Comparison of ENCODE assay signal across 32 cellular contexts in genomic region chr5:98723061-98723460, GRCh38.
"Had no signal": no experiment of that assay in that cellular context is flagged by ENCODE, and none has a peak within 500 bp of the region (broad histone marks: within the 10 kb centered on the region; RNA-seq: fewer than 3 reads in every experiment).

No MANE protein-coding gene starts in this region.

- H3K36me3 ChIP-seq: neural progenitor cell, ovary, right lobe of liver, sigmoid colon, spleen, suprapubic skin, tibial artery, transverse colon, upper lobe of right lung, uterus had no signal

- H3K36me3 Mint-ChIP-seq: natural killer cell; stimulated activated memory B cell treated with anti-CD40 and anti-IgM and Interleukin-4, amounts not matched to agents 10 μg/mL and 1 μg/mL and 100 μg/mL, for 72 hours had no signal

- H3K4me1 Mint-ChIP-seq: natural killer cell; nephron; stimulated activated memory B cell treated with anti-CD40 and anti-IgM and Interleukin-4, amounts not matched to agents 10 μg/mL and 1 μg/mL and 100 μg/mL, for 72 hours; stimulated activated naive CD8-positive, alpha-beta T cell treated with anti-CD3 and anti-CD28 coated beads, Interleukin-15, amount 100 ng/mL, for 72 hours had no signal

- H3K4me2 ChIP-seq: neural progenitor cell, smooth muscle cell had no signal

- H3K79me2 ChIP-seq: parathyroid adenoma had no signal

- H3K27ac ChIP-seq: neural progenitor cell, ovary, parathyroid adenoma, psoas muscle, right lobe of liver, sigmoid colon, skin epidermis, spleen, suprapubic skin, testis, tibial artery, transverse colon, upper lobe of right lung, uterus had no signal

- H3K4me3 ChIP-seq: neural progenitor cell, ovary, psoas muscle, right lobe of liver, sigmoid colon, skin epidermis, smooth muscle cell, spleen, suprapubic skin, testis, tibial artery, transverse colon, upper lobe of right lung, uterus had no signal

- H3K27me3 ChIP-seq: neural progenitor cell, ovary, right lobe of liver, sigmoid colon, spleen, suprapubic skin, testis, tibial artery, transverse colon, upper lobe of right lung, uterus had no signal

- H3K27ac Mint-ChIP-seq: natural killer cell; nephron; neural progenitor cell; progenitor cell of endocrine pancreas; stimulated activated memory B cell treated with anti-CD40 and anti-IgM and Interleukin-4, amounts not matched to agents 10 μg/mL and 1 μg/mL and 100 μg/mL, for 72 hours; stimulated activated naive CD8-positive, alpha-beta T cell treated with anti-CD3 and anti-CD28 coated beads, Interleukin-15, amount 100 ng/mL, for 72 hours; type B pancreatic cell had no signal

- H3K27me3 Mint-ChIP-seq: progenitor cell of endocrine pancreas, type B pancreatic cell had no signal

- H2AFZ ChIP-seq: neural progenitor cell, parathyroid adenoma had no signal

- H3K4me3 Mint-ChIP-seq: natural killer cell; nephron; neural progenitor cell; stimulated activated memory B cell treated with anti-CD40 and anti-IgM and Interleukin-4, amounts not matched to agents 10 μg/mL and 1 μg/mL and 100 μg/mL, for 72 hours; stimulated activated naive CD8-positive, alpha-beta T cell treated with anti-CD3 and anti-CD28 coated beads, Interleukin-15, amount 100 ng/mL, for 72 hours; type B pancreatic cell had no signal

- H3K4me1 ChIP-seq: parathyroid adenoma, psoas muscle, right lobe of liver, sigmoid colon, spleen, suprapubic skin, testis, tibial artery, transverse colon, upper lobe of right lung, uterus had no signal

- DNase-seq: natural killer cell; occipital lobe; ovary; posterior cingulate gyrus; psoas muscle; right cardiac atrium; right lobe of liver; sigmoid colon; spleen; stimulated activated CD4-positive, alpha-beta T cell treated with anti-CD3 and anti-CD28 coated beads, Interleukin-12 subunit alpha, Interleukin-12 subunit beta, amount 100 ng/mL, for 4 hours; stimulated activated CD4-positive, alpha-beta T cell treated with anti-CD3 and anti-CD28 coated beads, Interleukin-1b, Interleukin-23, amount 100 ng/mL, for 48 hours; stimulated activated CD4-positive, alpha-beta T cell treated with anti-CD3 and anti-CD28 coated beads, Interleukin-4, amount 100 ng/mL, for 1 hour; stimulated activated CD4-positive, alpha-beta T cell treated with anti-CD3 and anti-CD28 coated beads, Interleukin-4, amount 100 ng/mL, for 4 hours; stimulated activated CD8-positive, alpha-beta memory T cell treated with anti-CD3 and anti-CD28 coated beads, Interleukin-4, amount 100 ng/mL, for 48 hours; stimulated activated naive CD4-positive, alpha-beta T cell; stimulated activated naive CD8-positive, alpha-beta T cell treated with anti-CD3 and anti-CD28 coated beads, Interleukin-15, amount 100 ng/mL, for 72 hours; stimulated activated naive CD8-positive, alpha-beta T cell treated with anti-CD3 and anti-CD28 coated beads, Interleukin-15, Interleukin-2, amounts not matched to agents 100 U/mL and 50 U/mL, for 24 hours; substantia nigra; testis; tibial artery; transverse colon; upper lobe of right lung; uterus had no signal

- H3K9me3 ChIP-seq: ovary, psoas muscle, right lobe of liver, sigmoid colon, suprapubic skin, testis, tibial artery, transverse colon, upper lobe of right lung, uterus had no signal

- H3K9ac ChIP-seq: neural progenitor cell, parathyroid adenoma had no signal
